ENCODE assay signal across 8 cellular contexts in genomic region chr15:96354731-96355560, GRCh38. TPM values are rescaled to one million over a fixed set of nuclear protein-coding genes. Genes with fewer than 3 reads are reported as not detected.
DNase-seq lines count a peak whose midpoint lies in the region; ATAC-seq, FAIRE-seq and TF ChIP-seq lines count a peak whose summit lies in the region.

No MANE protein-coding gene starts in this region.

- peaks cover 3% of the 10 kb centered on the region for H3K9me3 Mint-ChIP-seq in astrocyte (ENCODE audit: unreplicated experiment)

- peak overlapping the region; percentile 93 for H3K4me2 ChIP-seq in astrocyte (ENCODE audit: low read length)

- H3K36me3 ChIP-seq in astrocyte (ENCODE audit: insufficient read depth, low read length) (peaks cover 8% of the 10 kb centered on the region), thoracic aorta (no peaks in the 10 kb centered on the region)

- ATAC-seq in thoracic aorta (ENCODE audit: insufficient number of reproducible peaks, low FRiP score, low read depth) (no peak), HG03342 (IDR thresholded peaks at IDR 0.05; ENCODE audit: unreplicated experiment) (no peak)

- FAIRE-seq in astrocyte (lab: Jason Lieb, UNC), result no peak

- intact Hi-C loops in head of caudate nucleus (cut with DNase I), result loop anchor here (10.0 kb wide), 2 partner anchors 880 to 1400 kb away; no protein-coding TSS in a partner anchor

- no peak overlapping the region for H3K4me3 Mint-ChIP-seq in astrocyte (ENCODE audit: unreplicated experiment)

- H3K9ac ChIP-seq in astrocyte (ENCODE audit: low read length), result peak overlapping the region; percentile 81

- no peaks in the 10 kb centered on the region for H3K27me3 ChIP-seq in astrocyte (ENCODE audit: insufficient read depth, low read length)
- no peaks in the 10 kb centered on the region for H3K27me3 ChIP-seq in thoracic aorta (replicated peaks; ENCODE audit: insufficient read depth)

- no peak overlapping the region for H2AFZ ChIP-seq in astrocyte (ENCODE audit: low read depth, low read length)

- H3K4me1 Mint-ChIP-seq in astrocyte (ENCODE audit: low read depth, unreplicated experiment), result peaks cover 20% of the 10 kb centered on the region

- H3K27ac ChIP-seq in astrocyte (ENCODE audit: low read depth, low read length), result peak overlapping the region; percentile 90
- peak overlapping the region; percentile 75 to 85 for H3K27ac ChIP-seq in thoracic aorta

- no peak overlapping the region for H3K27ac Mint-ChIP-seq in astrocyte (ENCODE audit: unreplicated experiment)

- peaks cover 56% of the 10 kb centered on the region for H3K27me3 Mint-ChIP-seq in astrocyte (ENCODE audit: low read depth, unreplicated experiment)

- no peaks in the 10 kb centered on the region for H3K9me3 ChIP-seq in astrocyte (ENCODE audit: insufficient read depth, low read depth, low read length)
- no peaks in the 10 kb centered on the region for H3K9me3 ChIP-seq in thoracic aorta

- H3K4me3 ChIP-seq in astrocyte (ENCODE audit: insufficient read depth, low read depth, low read length) (peak overlapping the region; percentile 53), thoracic aorta (peak overlapping the region; percentile 82)

- DNase-seq in HuH-7 (ENCODE audit: low spot score) (peak; percentile 87), astrocyte (ENCODE audit: low read depth) (peak; percentile 88), iris pigment epithelial cell (ENCODE audit: low read depth) (peak; percentile 94), thoracic aorta (ENCODE audit: low spot score) (no peak), head of caudate nucleus (no peak), midbrain (lab: John Stamatoyannopoulos, UW) (no peak), NCI-H1105 (lab: John Stamatoyannopoulos, UW) (no peak)

- H3K4me1 ChIP-seq in astrocyte (ENCODE audit: insufficient read depth, low read length) (peaks cover 61% of the 10 kb centered on the region), thoracic aorta (ENCODE audit: control insufficient read depth in 1 of 2, low read depth in 2 of 2) (peaks cover 4 to 36% of the 10 kb centered on the region in 2 donors)

- peaks cover 8% of the 10 kb centered on the region for H4K20me1 ChIP-seq in astrocyte (ENCODE audit: insufficient read depth, low read length)

- peaks cover 55% of the 10 kb centered on the region for H3K79me2 ChIP-seq in astrocyte (ENCODE audit: insufficient read depth, low read length)

- H3K36me3 Mint-ChIP-seq in astrocyte (ENCODE audit: low read depth, unreplicated experiment), result peaks cover 4% of the 10 kb centered on the region

- TF ChIP-seq CTCF in astrocyte (IDR thresholded peaks at IDR 0.05; ENCODE audit: insufficient read depth, low read depth, low read length) (peak; percentile 39), thoracic aorta (IDR thresholded peaks at IDR 0.05) (peak; percentile 53)

RNA-seq across cellular contexts. Expression of gene NR2F2, which starts 24.4 kb away (rescaled TPM):
- total RNA-seq in astrocyte (59.0 and 75.8 TPM in 2 replicates), thoracic aorta (10 to 100 TPM; 31.8 to 49.8 TPM)

Comparison
In these comparisons a context has a peak if more than half of its experiments do, and no peak if none do; other contexts are left out.
1. DNase-seq: peak in HuH-7 (single experiment), astrocyte (single experiment) and iris pigment epithelial cell (single experiment); none in thoracic aorta (single experiment), head of caudate nucleus (0 of 42), midbrain (single experiment) and NCI-H1105 (single experiment).